8 cellular contexts compared by ENCODE assay signal in genomic region chrX:104166735-104167436, GRCh38. TPM values are rescaled to one million over a fixed set of nuclear protein-coding genes. Genes with fewer than 3 reads are reported as not detected.
DNase-seq lines count a peak whose midpoint lies in the region; ATAC-seq lines count a peak whose summit lies in the region.

No MANE protein-coding gene starts in this region.

- H3K36me3 Mint-ChIP-seq in dendritic cell treated with granulocyte-macrophage colony-stimulating factor and Interleukin-4, amounts not matched to agents 40 ng/mL and 50 ng/mL, for 4 days (ENCODE audit: low read depth), result peaks cover 19% of the 10 kb centered on the region
- peaks cover 0 to 5% (median 0%) of the 10 kb centered on the region in 3 donors for H3K36me3 Mint-ChIP-seq in naive thymus-derived CD8-positive, alpha-beta T cell

- peak overlapping the region; percentile 85 for H3K27ac Mint-ChIP-seq in dendritic cell treated with granulocyte-macrophage colony-stimulating factor and Interleukin-4, amounts not matched to agents 40 ng/mL and 50 ng/mL, for 4 days
- H3K27ac Mint-ChIP-seq in naive thymus-derived CD8-positive, alpha-beta T cell, result peak overlapping the region in 8 of 10 donors; percentile 27 to 82 (median 70)

- no peaks in the 10 kb centered on the region for H3K36me3 ChIP-seq in ES-I3 (ENCODE audit: insufficient read depth, low read length)

- H3K4me1 ChIP-seq in ES-I3 (ENCODE audit: insufficient read depth, low read length), result no peaks in the 10 kb centered on the region

- no peaks in the 10 kb centered on the region for H3K9me3 ChIP-seq in ES-I3 (ENCODE audit: control insufficient read depth, insufficient read depth, low read length)

- peak overlapping the region; percentile 81 for H3K4me3 Mint-ChIP-seq in dendritic cell treated with granulocyte-macrophage colony-stimulating factor and Interleukin-4, amounts not matched to agents 40 ng/mL and 50 ng/mL, for 4 days
- H3K4me3 Mint-ChIP-seq in naive thymus-derived CD8-positive, alpha-beta T cell, result peak overlapping the region; percentile 66 to 85 (median 77)

- intact Hi-C loops in dendritic cell treated with granulocyte-macrophage colony-stimulating factor and Interleukin-4, amounts not matched to agents 40 ng/mL and 50 ng/mL, for 4 days (cut with micrococcal nuclease), result loop anchor here (1.0 kb wide), 1 partner anchor 11 kb away; no protein-coding TSS in a partner anchor

- H3K9ac ChIP-seq in ES-I3 (ENCODE audit: low read depth, low read length), result peak overlapping the region; percentile 76

- DNase-seq in M059J (ENCODE audit: low read depth) (peak; percentile 3), CD1c-positive myeloid dendritic cell (ENCODE audit: extremely low spot score) (no peak), midbrain (lab: John Stamatoyannopoulos, UW) (no peak), SHP77 treated with DMSO at 0.1 percent for 48 hours (lab: John Stamatoyannopoulos, UW) (no peak), NCI-H774 (lab: John Stamatoyannopoulos, UW) (no peak)
- DNase-seq in naive thymus-derived CD8-positive, alpha-beta T cell, result peak in 1 of 10 donors; percentile 1

- no peaks in the 10 kb centered on the region for H3K9me3 Mint-ChIP-seq in dendritic cell treated with granulocyte-macrophage colony-stimulating factor and Interleukin-4, amounts not matched to agents 40 ng/mL and 50 ng/mL, for 4 days
- H3K9me3 Mint-ChIP-seq in naive thymus-derived CD8-positive, alpha-beta T cell, result no peaks in the 10 kb centered on the region

- no peaks in the 10 kb centered on the region for H3K27me3 Mint-ChIP-seq in dendritic cell treated with granulocyte-macrophage colony-stimulating factor and Interleukin-4, amounts not matched to agents 40 ng/mL and 50 ng/mL, for 4 days
- H3K27me3 Mint-ChIP-seq in naive thymus-derived CD8-positive, alpha-beta T cell, result no peaks in the 10 kb centered on the region

- H3K4me1 Mint-ChIP-seq in dendritic cell treated with granulocyte-macrophage colony-stimulating factor and Interleukin-4, amounts not matched to agents 40 ng/mL and 50 ng/mL, for 4 days (ENCODE audit: low read depth), result peaks cover 52% of the 10 kb centered on the region
- peaks cover 24 to 39% (median 34%) of the 10 kb centered on the region in 4 donors for H3K4me1 Mint-ChIP-seq in naive thymus-derived CD8-positive, alpha-beta T cell

- ATAC-seq in naive thymus-derived CD8-positive, alpha-beta T cell, result no peak

- POLR2A ChIA-PET in naive thymus-derived CD8-positive, alpha-beta T cell (lab: Charles Lee), result interaction anchor here (0.8 to 2.8 kb wide), 2 partner anchors 10 to 56 kb away, joined by 3 to 37 read pairs; partner anchors contain the start of gene SLC25A53

RNA-seq across cellular contexts. Expression of gene FAM199X, which starts 0.6 kb away (rescaled TPM):
- total RNA-seq in M059J (2014; rRNA removed; shearing (Covaris generic)), result 24.1 and 35.2 TPM in 2 replicates
- 10 to 100 TPM; 19.9 to 21.4 TPM for total RNA-seq in naive thymus-derived CD8-positive, alpha-beta T cell
- polyA plus RNA-seq in naive thymus-derived CD8-positive, alpha-beta T cell, result 1 to 10 TPM; 7.6 to 8.7 (median 8.4) TPM

RNA-seq across cellular contexts. Expression of gene SLC25A53, which starts 10.1 kb away (rescaled TPM):
- 4.9 and 11.0 TPM in 2 replicates for total RNA-seq in M059J (2014; rRNA removed; shearing (Covaris generic))
- 10 to 100 TPM; 27.3 to 28.9 TPM for total RNA-seq in naive thymus-derived CD8-positive, alpha-beta T cell
- 10 to 100 TPM in 1 of 3 donors, 1 to 10 TPM in 2; 8.5 to 10.0 (median 9.8) TPM for polyA plus RNA-seq in naive thymus-derived CD8-positive, alpha-beta T cell

RNA-seq across cellular contexts. Expression of gene ZCCHC18, which starts 54.6 kb away (rescaled TPM):
- 1.7 TPM in 1 of 2 replicates, not detected in the other for total RNA-seq in M059J (2014; rRNA removed; shearing (Covaris generic))
- total RNA-seq in naive thymus-derived CD8-positive, alpha-beta T cell, result 10 to 100 TPM; 24.2 to 26.2 TPM
- 1 to 10 TPM; 1.9 to 6.0 (median 3.4) TPM for polyA plus RNA-seq in naive thymus-derived CD8-positive, alpha-beta T cell
